In the genomic region with DNA sequence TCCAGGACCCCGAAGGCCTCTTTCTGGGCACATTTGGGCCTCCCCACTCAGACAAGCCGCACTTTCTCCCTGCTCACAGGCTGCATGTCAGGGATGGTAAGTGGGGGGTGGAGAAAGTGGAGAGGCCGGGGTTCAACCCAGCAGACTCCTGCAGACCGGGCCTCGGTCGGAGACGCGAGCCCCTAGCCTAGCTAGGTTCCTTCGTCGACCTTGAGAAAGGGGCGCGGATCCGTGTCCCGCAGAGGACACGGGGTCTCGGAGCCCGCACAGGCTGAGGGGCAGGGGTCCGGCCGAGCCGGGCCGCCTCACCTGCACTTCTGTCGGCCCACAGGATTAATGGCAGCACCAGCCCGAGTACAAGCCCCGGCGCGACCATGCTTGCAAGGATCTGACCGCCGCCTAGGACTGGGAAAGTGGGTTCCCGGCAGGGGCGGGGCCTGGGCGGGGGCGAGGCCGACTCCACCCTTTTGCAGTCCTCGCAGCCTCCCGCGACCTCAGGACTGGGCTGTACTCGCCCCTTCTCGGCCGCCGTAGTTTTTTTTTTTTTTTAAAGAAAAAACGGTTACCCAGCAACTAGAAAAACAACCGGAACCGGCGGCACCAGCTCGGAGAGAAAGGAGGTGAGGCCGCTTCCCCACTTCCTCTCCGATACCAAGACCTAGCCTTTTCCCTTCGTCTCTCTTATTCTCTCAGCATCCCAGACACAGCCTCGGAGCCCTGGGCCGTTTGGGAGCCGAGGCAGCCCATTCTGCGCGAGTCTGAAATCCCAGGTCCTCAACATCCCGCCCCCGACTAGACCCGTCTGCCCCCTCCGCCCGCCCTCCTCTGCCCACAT, we compare ENCODE assay signal across 8 cellular contexts. TPM values are rescaled to one million over a fixed set of nuclear protein-coding genes. Genes with fewer than 3 reads are reported as not detected.
A peak's percentile ranks its signal among the peaks of the same experiment; 100 is the strongest.
DNase-seq lines count a peak whose midpoint lies in the region; ATAC-seq and TF ChIP-seq lines count a peak whose summit lies in the region.

Gene SIAE (minus strand): TSS at position 407 of the 835 bp plus-strand sequence. CDS start 31 bp downstream, at position 376.
Gene SPA17 (plus strand): TSS at position 572 of the 835 bp plus-strand sequence. CDS start 1,361 bp downstream, outside the sequence.

- H3K36me3 ChIP-seq in MM.1S (replicated peaks; ENCODE audit: insufficient read depth, low read length), result no peaks in the 10 kb centered on the region
- H3K36me3 ChIP-seq in gastroesophageal sphincter, result no peaks in the 10 kb centered on the region
- peaks cover 0 to 3% of the 10 kb centered on the region in 2 donors for H3K36me3 ChIP-seq in neuronal stem cell (replicated peaks in 1 of 2; ENCODE audit: control insufficient read depth in 2 of 2, insufficient read depth in 2 of 2, low read length in 2 of 2)
- H3K36me3 ChIP-seq in subcutaneous abdominal adipose tissue (ENCODE audit: control insufficient read depth in 5 of 5, insufficient read depth in 5 of 5, low read length in 5 of 5), result peaks cover 0 to 3% (median 0%) of the 10 kb centered on the region in 5 donors

- H3K4me3 ChIP-seq in MM.1S (ENCODE audit: low read length) (peak within 1 kb of the TSS; percentile 85), gastroesophageal sphincter (peak within 1 kb of the TSS; percentile 35 to 76), neuronal stem cell (ENCODE audit: low read length in 2 of 2) (peak within 1 kb of the TSS; percentile 80 to 93), subcutaneous abdominal adipose tissue (ENCODE audit: low read depth in 1 of 5, low read length in 5 of 5) (peak within 1 kb of the TSS; percentile 58 to 85 (median 79))

- H3K4me2 ChIP-seq in H9 (ENCODE audit: insufficient read depth, insufficient read length, low read length), result peak within 1 kb of the TSS; percentile 57
- H3K4me2 ChIP-seq in MM.1S (ENCODE audit: low read depth, low read length), result peak within 1 kb of the TSS; percentile 92
- peak within 1 kb of the TSS; percentile 76 for H3K4me2 ChIP-seq in neuronal stem cell (ENCODE audit: insufficient read depth, low read length, poor library complexity, severe bottlenecking)

- H3K23ac ChIP-seq in H9 (ENCODE audit: insufficient read length, low read depth, low read length) (no peak within 1 kb of the TSS), neuronal stem cell (ENCODE audit: low read depth, low read length, poor library complexity) (peak within 1 kb of the TSS; percentile 17)

- no peaks in the 10 kb centered on the region for H3K36me3 Mint-ChIP-seq in H9 (ENCODE audit: insufficient read depth in 1 of 3, low read depth in 3 of 3)

- WGBS in H9 (ENCODE audit: extremely low coverage, insufficient read length, low lambda C conversion rate), result no CpG with 5 or more reads among the region's 58 CpGs
- 0% methylated on average over 2 to 9 of the region's 58 CpGs for WGBS in gastroesophageal sphincter (ENCODE audit: low coverage in 1 of 2), 2 donors
- no CpG with 5 or more reads among the region's 58 CpGs for WGBS in neuronal stem cell (ENCODE audit: extremely low coverage in 2 of 2, insufficient read length in 2 of 2, insufficient replicate concordance in 1 of 2), 2 donors

- H3K27ac ChIP-seq in H9 (ENCODE audit: insufficient read length, low read depth, low read length) (no peak within 1 kb of the TSS), MM.1S (ENCODE audit: low read length) (peak within 1 kb of the TSS; percentile 41; the same call in 1 of the 2 replicates), gastroesophageal sphincter (peak within 1 kb of the TSS; percentile 41 to 89 (median 83)), neuronal stem cell (replicated peaks; ENCODE audit: low read length) (peak within 1 kb of the TSS; percentile 40), subcutaneous abdominal adipose tissue (ENCODE audit: low read depth, low read length) (peak within 1 kb of the TSS; percentile 83)

- H2AFZ ChIP-seq in H9 (ENCODE audit: low read length), result no peak within 1 kb of the TSS
- H2AFZ ChIP-seq in MM.1S (ENCODE audit: low read length), result peak within 1 kb of the TSS; percentile 98
- H2AFZ ChIP-seq in neuronal stem cell (ENCODE audit: low read length), result peak within 1 kb of the TSS; percentile 98

- no peak within 1 kb of the TSS for H4K91ac ChIP-seq in H9 (ENCODE audit: insufficient read length, low read depth, low read length)
- H4K91ac ChIP-seq in neuronal stem cell (ENCODE audit: low read depth, low read length, poor library complexity), result no peak within 1 kb of the TSS

- H4K8ac ChIP-seq in H9 (replicated peaks; ENCODE audit: insufficient read length, low read depth, low read length) (no peak within 1 kb of the TSS), neuronal stem cell (ENCODE audit: low read depth, low read length) (no peak within 1 kb of the TSS)

- H2BK20ac ChIP-seq in H9 (ENCODE audit: low read depth, low read length, poor library complexity, severe bottlenecking), result no peak within 1 kb of the TSS

- peaks cover 7 to 14% of the 10 kb centered on the region in 2 experiments for H3K4me1 Mint-ChIP-seq in H9

- peak; percentile 34 to 48 for TF ChIP-seq POLR2A in gastroesophageal sphincter (IDR thresholded peaks at IDR 0.05)

- H3K79me2 ChIP-seq in H9 (ENCODE audit: insufficient read depth, low read length) (no peaks in the 10 kb centered on the region), MM.1S (ENCODE audit: low read length) (0 out of 2 replicates have a peak, but pooled peaks cover 4% of the 10 kb centered on the region)

- H3K9me3 ChIP-seq in H9 (ENCODE audit: control insufficient read depth, low read depth, low read length) (no peaks in the 10 kb centered on the region), MM.1S (replicated peaks; ENCODE audit: insufficient read depth, low read length) (no peaks in the 10 kb centered on the region), gastroesophageal sphincter (no peaks in the 10 kb centered on the region), neuronal stem cell (replicated peaks in 1 of 2; ENCODE audit: control insufficient read depth in 2 of 2, insufficient read depth in 1 of 2, low read depth in 1 of 2, low read length in 2 of 2) (no peaks in the 10 kb centered on the region), subcutaneous abdominal adipose tissue (ENCODE audit: control insufficient read depth in 5 of 5, low read length in 5 of 5) (no peaks in the 10 kb centered on the region)

- H2BK5ac ChIP-seq in H9 (ENCODE audit: insufficient read length, low read length), result no peak within 1 kb of the TSS
- H2BK5ac ChIP-seq in neuronal stem cell (ENCODE audit: low read length), result no peak within 1 kb of the TSS

- H3T11ph ChIP-seq in H9 (ENCODE audit: low read length), result no peak within 1 kb of the TSS

- no peaks in the 10 kb centered on the region for H3K79me1 ChIP-seq in H9 (ENCODE audit: insufficient read depth, low read depth, low read length, poor library complexity, severe bottlenecking)
- H3K79me1 ChIP-seq in neuronal stem cell (ENCODE audit: low read depth, low read length), result no peaks in the 10 kb centered on the region

- H2BK120ac ChIP-seq in H9 (ENCODE audit: low read depth, low read length, poor library complexity, severe bottlenecking) (no peak within 1 kb of the TSS), neuronal stem cell (ENCODE audit: low read depth, low read length) (no peak within 1 kb of the TSS)

- H4K20me1 ChIP-seq in H9 (ENCODE audit: control insufficient read depth, insufficient read depth, insufficient read length) (no peaks in the 10 kb centered on the region), MM.1S (ENCODE audit: insufficient read depth, low read length) (no peaks in the 10 kb centered on the region)

- DNase-seq in GDM1 (lab: John Stamatoyannopoulos, UW), result peak; percentile 87
- DNase-seq in H9, result peak; percentile 97
- peak; percentile 91 for DNase-seq in MM.1S
- DNase-seq in SK-N-DZ (ENCODE audit: low spot score), result peak; percentile 86
- peak; percentile 81 for DNase-seq in activated naive CD4-positive, alpha-beta T cell treated with anti-CD3 and anti-CD28 coated beads, Interleukin-2, amount 50 U/mL, for 16 hours
- peak; percentile 94 for DNase-seq in neuronal stem cell (ENCODE audit: low spot score)

- no peaks in the 10 kb centered on the region for H3K9me3 Mint-ChIP-seq in H9

- H3K4me1 ChIP-seq in H9 (ENCODE audit: insufficient read depth, low read length), result no peaks in the 10 kb centered on the region
- H3K4me1 ChIP-seq in MM.1S (ENCODE audit: low read length), result peaks cover 34% of the 10 kb centered on the region
- peaks cover 0 to 20% (median 6%) of the 10 kb centered on the region in 3 donors for H3K4me1 ChIP-seq in gastroesophageal sphincter
- H3K4me1 ChIP-seq in neuronal stem cell (ENCODE audit: control insufficient read depth in 2 of 2, insufficient read depth in 1 of 2, low read depth in 1 of 2, low read length in 2 of 2), result peaks cover 0 to 2% of the 10 kb centered on the region in 2 donors
- H3K4me1 ChIP-seq in subcutaneous abdominal adipose tissue (ENCODE audit: control insufficient read depth in 5 of 5, insufficient read depth in 5 of 5, low read length in 5 of 5), result peaks cover 0 to 30% (median 24%) of the 10 kb centered on the region in 5 donors

- peaks cover 12% of the 10 kb centered on the region for H3K23me2 ChIP-seq in H9 (ENCODE audit: insufficient read length, low read depth, low read length, poor library complexity, severe bottlenecking)

- H3K4me3 Mint-ChIP-seq in H9, result peak within 1 kb of the TSS; percentile 87 to 93

- TF ChIP-seq EP300 in gastroesophageal sphincter (IDR thresholded peaks at IDR 0.05), result peak; percentile 11

- peaks cover 13% of the 10 kb centered on the region for H3K27me3 Mint-ChIP-seq in H9 (ENCODE audit: low read depth)

- peak; percentile 98 for ATAC-seq in gastroesophageal sphincter

- no peak within 1 kb of the TSS for H4K5ac ChIP-seq in H9 (ENCODE audit: insufficient read length, low read depth, low read length)

- no peak for TF ChIP-seq CTCF in H9 (conservative IDR thresholded peaks at IDR 0.05)
- no peak for TF ChIP-seq CTCF in MM.1S (IDR thresholded peaks at IDR 0.05; ENCODE audit: low read length)
- TF ChIP-seq CTCF in gastroesophageal sphincter (IDR thresholded peaks at IDR 0.05), result no peak

- H3K9me2 ChIP-seq in MM.1S (replicated peaks; ENCODE audit: insufficient read depth, low read length), result no peaks in the 10 kb centered on the region

- H3K18ac ChIP-seq in H9 (ENCODE audit: insufficient read length, low read depth, low read length) (peak within 1 kb of the TSS; percentile 82), neuronal stem cell (ENCODE audit: low read length) (peak within 1 kb of the TSS; percentile 91)

- H3K14ac ChIP-seq in H9 (ENCODE audit: insufficient read depth, low read length), result peak within 1 kb of the TSS; percentile 83
- H3K14ac ChIP-seq in neuronal stem cell (ENCODE audit: low read length), result no peak within 1 kb of the TSS

- no peak within 1 kb of the TSS for H2BK15ac ChIP-seq in H9 (ENCODE audit: low read depth, low read length)
- no peak within 1 kb of the TSS for H2BK15ac ChIP-seq in neuronal stem cell (ENCODE audit: low read length)

- H3K9ac ChIP-seq in H9 (ENCODE audit: extremely low read depth, insufficient read length, low read length) (peak within 1 kb of the TSS; percentile 58), MM.1S (ENCODE audit: low read length) (peak within 1 kb of the TSS; percentile 86), neuronal stem cell (ENCODE audit: low read depth, low read length, poor library complexity) (peak within 1 kb of the TSS; percentile 81), subcutaneous abdominal adipose tissue (ENCODE audit: low read length in 5 of 5) (peak within 1 kb of the TSS; percentile 48 to 91 (median 83))

- H2AK5ac ChIP-seq in H9 (ENCODE audit: insufficient read length, low read length) (no peak within 1 kb of the TSS), neuronal stem cell (ENCODE audit: low read depth, low read length) (no peak within 1 kb of the TSS)

- H3K4ac ChIP-seq in H9 (ENCODE audit: low read depth, low read length) (no peak within 1 kb of the TSS), neuronal stem cell (ENCODE audit: low read length) (no peak within 1 kb of the TSS)

- H2BK12ac ChIP-seq in H9 (ENCODE audit: insufficient read length, low read depth, low read length) (no peak within 1 kb of the TSS), neuronal stem cell (ENCODE audit: low read length) (no peak within 1 kb of the TSS)

- no peak within 1 kb of the TSS for H3K56ac ChIP-seq in H9 (ENCODE audit: insufficient read length, low read depth, low read length)

- peaks cover 6% of the 10 kb centered on the region for H3K27me3 ChIP-seq in H9 (ENCODE audit: insufficient read depth, low read length)
- no peaks in the 10 kb centered on the region for H3K27me3 ChIP-seq in MM.1S (replicated peaks; ENCODE audit: insufficient read depth, low read length)
- H3K27me3 ChIP-seq in gastroesophageal sphincter, result no peaks in the 10 kb centered on the region
- peaks cover 0 to 20% (median 3%) of the 10 kb centered on the region in 3 experiments for H3K27me3 ChIP-seq in neuronal stem cell (ENCODE audit: control insufficient read depth in 3 of 3, insufficient read depth in 3 of 3, low read depth in 1 of 3, low read length in 3 of 3)
- no peaks in the 10 kb centered on the region for H3K27me3 ChIP-seq in subcutaneous abdominal adipose tissue (ENCODE audit: control insufficient read depth in 5 of 5, insufficient read depth in 4 of 5, low read length in 5 of 5)

- H3K27ac Mint-ChIP-seq in H9, result peak within 1 kb of the TSS; percentile 78 to 97 (median 94); a peak in 6 of 7 replicates

- peaks cover 17% of the 10 kb centered on the region for H3F3A ChIP-seq in MM.1S (ENCODE audit: insufficient read depth, low read length)

RNA-seq across cellular contexts. Expression of gene SIAE, which starts in this region (rescaled TPM):
- total RNA-seq in H9 (2021), result 4.7 and 5.6 TPM in 2 replicates
- 0.52 and 2.0 TPM in 2 replicates for polyA plus RNA-seq in SK-N-DZ (2014; cell fraction: cytosol; rRNA removed)
- polyA plus RNA-seq in SK-N-DZ (2014; cell fraction: nucleus; rRNA removed), result 0.82 and 1.5 TPM in 2 replicates
- 1 to 10 TPM; 2.7 to 7.5 (median 4.0) TPM for total RNA-seq in gastroesophageal sphincter
- 1.9 TPM for polyA plus RNA-seq in neuronal stem cell (2013, experiment 1 of 2)
- 1.9 TPM for polyA plus RNA-seq in neuronal stem cell (2013, experiment 2 of 2)

RNA-seq across cellular contexts. Expression of gene SPA17, which starts in this region (rescaled TPM):
- total RNA-seq in H9 (2021) (6.9 and 7.2 TPM in 2 replicates), gastroesophageal sphincter (10 to 100 TPM in 1 of 4 donors, 1 to 10 TPM in 3; 4.6 to 15.3 (median 7.4) TPM)
- polyA plus RNA-seq in SK-N-DZ (2014; cell fraction: cytosol; rRNA removed), result 13.8 and 15.5 TPM in 2 replicates
- 8.9 and 13.1 TPM in 2 replicates for polyA plus RNA-seq in SK-N-DZ (2014; cell fraction: nucleus; rRNA removed)
- 64.1 TPM for polyA plus RNA-seq in neuronal stem cell (2013, experiment 1 of 2)
- polyA plus RNA-seq in neuronal stem cell (2013, experiment 2 of 2), result 64.0 TPM
